In genomic region chr12:121889267-121889624, GRCh38 we compare ENCODE assay signal across 7 cellular contexts. TPM values are rescaled to one million over a fixed set of nuclear protein-coding genes. Genes with fewer than 3 reads are reported as not detected.
A peak's percentile ranks its signal among the peaks of the same experiment; 100 is the strongest.
DNase-seq lines count a peak whose midpoint lies in the region; ATAC-seq and TF ChIP-seq lines count a peak whose summit lies in the region.

No MANE protein-coding gene starts in this region.

- H3K27ac Mint-ChIP-seq in activated T-helper 2 cell treated with anti-CD3 and anti-CD28 coated beads, Interferon-gamma antibody, Interleukin-2, Interleukin-4, amounts not matched to agents 10 μg/mL and 5 μg/mL and 100 μg/mL, durations not matched to agents 14 hours and 24 hours and 36 hours, result peak overlapping the region; percentile 99
- peak overlapping the region; percentile 91 to 99 (median 98) for H3K27ac Mint-ChIP-seq in immature natural killer cell
- peak overlapping the region; percentile 98 for H3K27ac Mint-ChIP-seq in stimulated activated naive CD8-positive, alpha-beta T cell treated with anti-CD3 and anti-CD28 coated beads, Interleukin-15, Interleukin-2, amounts not matched to agents 100 ng/mL and 50 ng/mL, for 24 hours

- DNase-seq in HL-60 (ENCODE audit: low read depth in 1 of 2, low spot score in 1 of 2) (no peak), immature natural killer cell (no peak), NCI-H748 treated with DMSO at 0.1 percent for 48 hours (lab: John Stamatoyannopoulos, UW) (no peak), anterior cingulate cortex (lab: John Stamatoyannopoulos, UW) (no peak)
- DNase-seq in activated T-helper 2 cell treated with anti-CD3 and anti-CD28 coated beads, Interferon-gamma antibody, Interleukin-2, Interleukin-4, amounts not matched to agents 10 μg/mL and 5 μg/mL and 100 μg/mL, durations not matched to agents 14 hours and 24 hours and 36 hours (ENCODE audit: low spot score), result no peak

- no peaks in the 10 kb centered on the region for H3K9me3 Mint-ChIP-seq in activated T-helper 2 cell treated with anti-CD3 and anti-CD28 coated beads, Interferon-gamma antibody, Interleukin-2, Interleukin-4, amounts not matched to agents 10 μg/mL and 5 μg/mL and 100 μg/mL, durations not matched to agents 14 hours and 24 hours and 36 hours
- no peaks in the 10 kb centered on the region for H3K9me3 Mint-ChIP-seq in immature natural killer cell
- no peaks in the 10 kb centered on the region for H3K9me3 Mint-ChIP-seq in stimulated activated naive CD8-positive, alpha-beta T cell treated with anti-CD3 and anti-CD28 coated beads, Interleukin-15, Interleukin-2, amounts not matched to agents 100 ng/mL and 50 ng/mL, for 24 hours

- intact Hi-C loops in activated T-helper 2 cell treated with anti-CD3 and anti-CD28 coated beads, Interferon-gamma antibody, Interleukin-2, Interleukin-4, amounts not matched to agents 10 μg/mL and 5 μg/mL and 100 μg/mL, durations not matched to agents 14 hours and 24 hours and 36 hours (cut with micrococcal nuclease), result loop anchor here (2.0 to 10.0 kb wide), 3 partner anchors 30 to 174 kb away; partner anchors contain the start of genes CFAP251 and TMEM120B

- no peak for ATAC-seq in HG03442 (IDR thresholded peaks at IDR 0.05; ENCODE audit: unreplicated experiment)

- peaks cover 30% of the 10 kb centered on the region for H3K36me3 Mint-ChIP-seq in activated T-helper 2 cell treated with anti-CD3 and anti-CD28 coated beads, Interferon-gamma antibody, Interleukin-2, Interleukin-4, amounts not matched to agents 10 μg/mL and 5 μg/mL and 100 μg/mL, durations not matched to agents 14 hours and 24 hours and 36 hours (ENCODE audit: low read depth)
- H3K36me3 Mint-ChIP-seq in immature natural killer cell, result peaks cover 0 to 3% (median 0%) of the 10 kb centered on the region in 3 donors
- H3K36me3 Mint-ChIP-seq in stimulated activated naive CD8-positive, alpha-beta T cell treated with anti-CD3 and anti-CD28 coated beads, Interleukin-15, Interleukin-2, amounts not matched to agents 100 ng/mL and 50 ng/mL, for 24 hours (ENCODE audit: low read depth), result peaks cover 19% of the 10 kb centered on the region

- H3K27ac ChIP-seq in HL-60 (replicated peaks), result peak overlapping the region; percentile 79

- H3K27me3 Mint-ChIP-seq in activated T-helper 2 cell treated with anti-CD3 and anti-CD28 coated beads, Interferon-gamma antibody, Interleukin-2, Interleukin-4, amounts not matched to agents 10 μg/mL and 5 μg/mL and 100 μg/mL, durations not matched to agents 14 hours and 24 hours and 36 hours (ENCODE audit: low read depth), result no peaks in the 10 kb centered on the region
- H3K27me3 Mint-ChIP-seq in immature natural killer cell (ENCODE audit: low read depth in 3 of 3), result peaks cover 0 to 18% (median 2%) of the 10 kb centered on the region in 3 donors
- H3K27me3 Mint-ChIP-seq in stimulated activated naive CD8-positive, alpha-beta T cell treated with anti-CD3 and anti-CD28 coated beads, Interleukin-15, Interleukin-2, amounts not matched to agents 100 ng/mL and 50 ng/mL, for 24 hours, result no peaks in the 10 kb centered on the region

- H3K4me3 Mint-ChIP-seq in activated T-helper 2 cell treated with anti-CD3 and anti-CD28 coated beads, Interferon-gamma antibody, Interleukin-2, Interleukin-4, amounts not matched to agents 10 μg/mL and 5 μg/mL and 100 μg/mL, durations not matched to agents 14 hours and 24 hours and 36 hours (ENCODE audit: low read depth), result peak overlapping the region; percentile 99
- H3K4me3 Mint-ChIP-seq in immature natural killer cell, result peak overlapping the region; percentile 98 to 100 (median 98)
- peak overlapping the region; percentile 98 for H3K4me3 Mint-ChIP-seq in stimulated activated naive CD8-positive, alpha-beta T cell treated with anti-CD3 and anti-CD28 coated beads, Interleukin-15, Interleukin-2, amounts not matched to agents 100 ng/mL and 50 ng/mL, for 24 hours

- peaks cover 28% of the 10 kb centered on the region for H3K4me1 Mint-ChIP-seq in activated T-helper 2 cell treated with anti-CD3 and anti-CD28 coated beads, Interferon-gamma antibody, Interleukin-2, Interleukin-4, amounts not matched to agents 10 μg/mL and 5 μg/mL and 100 μg/mL, durations not matched to agents 14 hours and 24 hours and 36 hours (ENCODE audit: low read depth)
- H3K4me1 Mint-ChIP-seq in immature natural killer cell, result peaks cover 34 to 53% of the 10 kb centered on the region in 2 donors
- H3K4me1 Mint-ChIP-seq in stimulated activated naive CD8-positive, alpha-beta T cell treated with anti-CD3 and anti-CD28 coated beads, Interleukin-15, Interleukin-2, amounts not matched to agents 100 ng/mL and 50 ng/mL, for 24 hours (ENCODE audit: low read depth), result peaks cover 54% of the 10 kb centered on the region

- peak overlapping the region; percentile 83 for H3K4me3 ChIP-seq in HL-60 (replicated peaks; ENCODE audit: insufficient read depth, low read length)

- H3K27me3 ChIP-seq in HL-60 (ENCODE audit: insufficient read depth, poor library complexity, severe bottlenecking), result no peaks in the 10 kb centered on the region

- no peak for TF ChIP-seq CTCF in HL-60 (IDR thresholded peaks at IDR 0.05; ENCODE audit: insufficient read depth, low read length)

RNA-seq across cellular contexts. Expression of gene PSMD9, which starts 0.7 kb away (rescaled TPM):
- total RNA-seq in activated T-helper 2 cell treated with anti-CD3 and anti-CD28 coated beads, Interferon-gamma antibody, Interleukin-2, Interleukin-4, amounts not matched to agents 10 μg/mL and 5 μg/mL and 100 μg/mL, durations not matched to agents 14 hours and 24 hours and 36 hours, result 65.2 and 71.0 TPM in 2 replicates
- 100 to 1,000 TPM in 1 of 3 donors, 10 to 100 TPM in 2; 92.9 to 120 (median 98.2) TPM for polyA plus RNA-seq in immature natural killer cell

RNA-seq across cellular contexts. Expression of gene CFAP251, which starts 29.1 kb away (rescaled TPM):
- 0.80 and 0.82 TPM in 2 replicates for total RNA-seq in activated T-helper 2 cell treated with anti-CD3 and anti-CD28 coated beads, Interferon-gamma antibody, Interleukin-2, Interleukin-4, amounts not matched to agents 10 μg/mL and 5 μg/mL and 100 μg/mL, durations not matched to agents 14 hours and 24 hours and 36 hours
- under 1 TPM in 1 of 3 donors, not detected in 2; 0.04 TPM for polyA plus RNA-seq in immature natural killer cell

RNA-seq across cellular contexts. Expression of gene HPD, which starts 30.6 kb away (rescaled TPM):
- not detected in 2 replicates for total RNA-seq in activated T-helper 2 cell treated with anti-CD3 and anti-CD28 coated beads, Interferon-gamma antibody, Interleukin-2, Interleukin-4, amounts not matched to agents 10 μg/mL and 5 μg/mL and 100 μg/mL, durations not matched to agents 14 hours and 24 hours and 36 hours
- polyA plus RNA-seq in immature natural killer cell, result not detected
